ENCODE assay signal across 8 cellular contexts in the genomic region with DNA sequence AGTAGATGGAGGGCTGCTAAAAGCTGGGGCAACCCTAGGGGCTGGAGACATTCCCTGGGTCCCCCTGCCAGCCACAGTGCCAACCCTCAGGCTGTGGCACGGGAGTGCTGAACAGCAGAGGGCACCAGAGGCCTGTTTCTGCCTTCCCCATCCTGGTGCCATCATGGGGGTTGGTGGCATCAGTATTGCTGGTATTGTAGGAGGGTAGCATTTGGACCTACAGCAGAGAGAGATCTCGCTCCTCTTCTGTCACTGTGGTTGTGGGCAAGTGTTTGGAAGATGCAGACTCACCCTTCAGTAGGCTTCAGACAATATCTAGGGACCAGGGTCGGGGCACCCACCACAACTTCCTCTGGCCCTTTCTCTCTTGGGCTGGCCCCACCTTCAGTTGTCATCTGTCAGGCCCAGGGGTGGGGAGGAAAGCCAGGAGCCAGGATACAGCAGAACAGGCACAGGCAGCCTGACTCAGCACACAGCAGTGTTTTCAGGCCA.
DNase-seq lines count a peak whose midpoint lies in the region; ATAC-seq, FAIRE-seq and TF ChIP-seq lines count a peak whose summit lies in the region.

No MANE protein-coding gene starts in this region.

- H2AFZ ChIP-seq in PC-9 = no peak overlapping the region

- POLR2A ChIA-PET in PC-9 (lab: Charles Lee; ENCODE audit: unreplicated experiment) = interaction anchor here (0.7 kb wide), 1 partner anchor 18 kb away, joined by 3 read pairs; no protein-coding TSS in a partner anchor

- H3K27me3 Mint-ChIP-seq in osteocyte (ENCODE audit: unreplicated experiment) (peaks cover 43% of the 10 kb centered on the region), type B pancreatic cell (peaks cover 30% of the 10 kb centered on the region)

- H3K9me3 Mint-ChIP-seq in osteocyte (ENCODE audit: unreplicated experiment) (no peaks in the 10 kb centered on the region), type B pancreatic cell (no peaks in the 10 kb centered on the region)

- TF ChIP-seq POLR2A in H54 (IDR thresholded peaks at IDR 0.05; ENCODE audit: low read depth, low read length) = no peak

- TF ChIP-seq CTCF in PC-9 (conservative IDR thresholded peaks at IDR 0.05) (peak; percentile 76), fibroblast of the aortic adventitia (IDR thresholded peaks at IDR 0.05; ENCODE audit: insufficient read depth, low read length) (peak; percentile 58), osteocyte (IDR thresholded peaks at IDR 0.05) (peak; percentile 81), type B pancreatic cell (conservative IDR thresholded peaks at IDR 0.05) (peak; percentile 69)

- H3K4me1 ChIP-seq in PC-9 (replicated peaks; ENCODE audit: insufficient read depth) = peaks cover 60% of the 10 kb centered on the region

- H3K79me2 ChIP-seq in PC-9 (ENCODE audit: low read depth) = no peaks in the 10 kb centered on the region

- H3K9me3 ChIP-seq in PC-9 (ENCODE audit: insufficient read depth, low read depth) = no peaks in the 10 kb centered on the region

- peak; percentile 84 for DNase-seq in Ammon's horn (ENCODE audit: low spot score)
- DNase-seq in H54 (ENCODE audit: insufficient read length, low spot score) = peak; percentile 50
- DNase-seq in PC-9 = peak in 1 of 2 experiments; percentile 71
- DNase-seq in activated T-cell treated with anti-CD3 and anti-CD28 coated beads, Interleukin-2, amount 50 U/mL, for 48 hours = peak; percentile 82 to 83
- DNase-seq in fibroblast of the aortic adventitia (ENCODE audit: low read depth) = peak; percentile 20
- no peak for DNase-seq in osteocyte (ENCODE audit: extremely low spot score, unreplicated experiment)
- DNase-seq in type B pancreatic cell (ENCODE audit: extremely low spot score, unreplicated experiment) = no peak

- H3K27ac Mint-ChIP-seq in osteocyte (ENCODE audit: unreplicated experiment) (no peak overlapping the region), type B pancreatic cell (no peak overlapping the region)

- H3K4me1 Mint-ChIP-seq in osteocyte (ENCODE audit: unreplicated experiment) (peaks cover 6% of the 10 kb centered on the region), type B pancreatic cell (ENCODE audit: unreplicated experiment) (peaks cover 33% of the 10 kb centered on the region)

- H3K4me2 ChIP-seq in PC-9 = peak overlapping the region; percentile 30; the same call in 1 of the 2 replicates

- no peak overlapping the region for H3K27ac ChIP-seq in PC-9

- no TSS peak for BruUV-seq in PC-9 (replicated peaks; lab: Mats Ljungman, UMichigan)

- peaks cover 28% of the 10 kb centered on the region for H3F3A ChIP-seq in PC-9 (ENCODE audit: insufficient read depth, low read depth)

- FAIRE-seq in H54 (lab: Jason Lieb, UNC) = no peak

- no peak overlapping the region for H3K4me3 ChIP-seq in PC-9
- no peak overlapping the region for H3K4me3 ChIP-seq in fibroblast of the aortic adventitia (ENCODE audit: low read depth, low read length)

- H3K9me2 ChIP-seq in PC-9 (ENCODE audit: insufficient read depth) = no peaks in the 10 kb centered on the region

- intact Hi-C loops in PC-9 (cut with micrococcal nuclease; ENCODE audit: unreplicated experiment) = loop anchor here (1.0 to 10.0 kb wide), 11 partner anchors 53 to 1009 kb away; a partner anchor contains a TSS

- H3K36me3 Mint-ChIP-seq in osteocyte (ENCODE audit: unreplicated experiment) (no peaks in the 10 kb centered on the region), type B pancreatic cell (no peaks in the 10 kb centered on the region)

- H3K36me3 ChIP-seq in PC-9 (ENCODE audit: low read depth) = no peaks in the 10 kb centered on the region

- CTCF ChIA-PET in PC-9 (lab: Charles Lee) = interaction anchor here (0.6 to 1.1 kb wide), 6 partner anchors 15 to 1074 kb away, joined by 3 to 13 read pairs (median 4); no protein-coding TSS in a partner anchor

- no peaks in the 10 kb centered on the region for H3K27me3 ChIP-seq in PC-9 (ENCODE audit: insufficient read depth, low read depth)

- ATAC-seq in GM18511 (IDR thresholded peaks at IDR 0.05; ENCODE audit: unreplicated experiment) = no peak

- no peaks in the 10 kb centered on the region for H4K20me1 ChIP-seq in PC-9 (ENCODE audit: insufficient read depth)

- H3K4me3 Mint-ChIP-seq in osteocyte (ENCODE audit: unreplicated experiment) (no peak overlapping the region), type B pancreatic cell (no peak overlapping the region)

Comparison
In these comparisons a context has a peak if more than half of its experiments do, and no peak if none do; other contexts are left out.
1. DNase-seq: peak in Ammon's horn (single experiment), H54 (single experiment), activated T-cell treated with anti-CD3 and anti-CD28 coated beads, Interleukin-2, amount 50 U/mL, for 48 hours (2 of 2) and fibroblast of the aortic adventitia (single experiment); none in osteocyte (single experiment) and type B pancreatic cell (single experiment).
2. Peak in every context shown above with its lines, with median percentiles within 50 percentile points of each other: CTCF ChIP-seq.